ENCODE assay signal across 8 cellular contexts in the genomic region with DNA sequence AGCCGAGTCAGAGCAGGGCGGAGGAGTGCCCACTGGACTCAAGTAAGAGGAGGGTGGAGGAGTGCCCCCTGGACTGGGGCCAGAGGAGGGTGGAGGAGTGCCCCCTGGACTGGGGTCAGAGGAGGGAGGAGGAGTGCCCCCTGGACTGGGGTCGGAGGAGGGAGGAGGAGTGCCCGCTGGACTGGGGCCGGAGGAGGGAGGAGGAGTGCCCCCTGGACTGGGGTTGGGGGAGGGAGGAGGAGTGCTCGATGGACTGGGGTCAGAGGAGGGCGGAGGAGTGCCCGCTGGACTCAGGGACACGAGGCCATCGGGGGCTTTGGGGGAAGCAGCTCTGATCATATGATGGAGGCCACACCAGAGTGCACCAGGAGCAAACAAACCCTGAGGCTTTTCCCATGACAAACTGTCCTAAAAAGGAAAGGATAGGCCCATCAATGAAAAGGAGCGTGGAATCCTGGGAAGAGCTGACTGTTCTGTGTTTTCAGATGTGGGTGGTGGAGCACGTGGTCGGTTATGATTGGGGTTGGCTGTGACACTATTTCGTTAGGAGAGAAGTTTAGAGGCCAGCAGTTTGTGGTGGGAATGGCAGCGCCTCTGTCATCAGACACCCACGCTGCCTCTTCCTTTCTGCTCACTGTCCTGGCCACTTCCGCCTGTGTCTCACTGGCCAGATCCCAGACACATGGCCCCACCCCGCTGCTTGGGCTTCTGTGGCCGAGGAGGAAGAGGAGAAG. TPM values are rescaled to one million over a fixed set of nuclear protein-coding genes. Genes with fewer than 3 reads are reported as not detected.
DNase-seq lines count a peak whose midpoint lies in the region; ATAC-seq and TF ChIP-seq lines count a peak whose summit lies in the region.

No MANE protein-coding gene starts in this region.

- H3K27me3 ChIP-seq in hepatocyte = no peaks in the 10 kb centered on the region

- no peak overlapping the region for H3K4me3 ChIP-seq in hepatocyte

- no peaks in the 10 kb centered on the region for H4K20me1 ChIP-seq in hepatocyte (ENCODE audit: insufficient read depth, poor library complexity, severe bottlenecking)

- H3K4me1 Mint-ChIP-seq in activated T-helper 17 cell treated with anti-CD3 and anti-CD28 coated beads, Interleukin-2, amount 50 U/mL, for 72 hours = peaks cover 10% of the 10 kb centered on the region

- H3K36me3 ChIP-seq in hepatocyte (replicated peaks; ENCODE audit: insufficient read depth, low read depth) = no peaks in the 10 kb centered on the region

- 79% methylated on average over 11 of the region's 19 CpGs for WGBS in hepatocyte (ENCODE audit: low lambda C conversion rate, missing lambda C conversion rate)

- H3K4me1 ChIP-seq in hepatocyte (ENCODE audit: insufficient read depth) = peaks cover 2% of the 10 kb centered on the region

- no peak overlapping the region for H2AFZ ChIP-seq in hepatocyte

- peak; percentile 45 for DNase-seq in activated CD4-positive, alpha-beta T cell treated with anti-CD3 and anti-CD28 coated beads for 48 hours
- no peak for DNase-seq in activated CD4-positive, alpha-beta T cell treated with anti-CD3 and anti-CD28 coated beads for 1 hour
- peak; percentile 75 for DNase-seq in left kidney (ENCODE audit: low read depth, low spot score)
- peak in 34 of 49 donors; percentile 6 to 75 (median 38) for DNase-seq in substantia nigra (lab: John Stamatoyannopoulos, UW)
- DNase-seq in retina = no peak
- no peak for DNase-seq in dedifferentiated amniotic fluid mesenchymal stem cell (ENCODE audit: extremely low spot score)
- DNase-seq in hepatocyte (ENCODE audit: low spot score) = no peak

- no peaks in the 10 kb centered on the region for H3K9me3 ChIP-seq in hepatocyte (ENCODE audit: low read depth)

- no peaks in the 10 kb centered on the region for H3K36me3 Mint-ChIP-seq in activated T-helper 17 cell treated with anti-CD3 and anti-CD28 coated beads, Interleukin-2, amount 50 U/mL, for 72 hours (ENCODE audit: low read depth)

- H3K4me2 ChIP-seq in hepatocyte = no peak overlapping the region

- peak; percentile 91 for ATAC-seq in activated T-helper 17 cell treated with anti-CD3 and anti-CD28 coated beads, Interleukin-2, amount 50 U/mL, for 72 hours (replicated peaks)

- H3K27me3 Mint-ChIP-seq in activated T-helper 17 cell treated with anti-CD3 and anti-CD28 coated beads, Interleukin-2, amount 50 U/mL, for 72 hours = no peaks in the 10 kb centered on the region

- no peaks in the 10 kb centered on the region for H3K9me2 ChIP-seq in hepatocyte (replicated peaks; ENCODE audit: insufficient read depth)

- peak overlapping the region; percentile 53 for H3K4me3 Mint-ChIP-seq in activated T-helper 17 cell treated with anti-CD3 and anti-CD28 coated beads, Interleukin-2, amount 50 U/mL, for 72 hours

- H3K27ac ChIP-seq in substantia nigra (ENCODE audit: low read depth, low read length, poor library complexity, severe bottlenecking) (no peak overlapping the region), hepatocyte (no peak overlapping the region)

- no peaks in the 10 kb centered on the region for H3K9me3 Mint-ChIP-seq in activated T-helper 17 cell treated with anti-CD3 and anti-CD28 coated beads, Interleukin-2, amount 50 U/mL, for 72 hours

- H3K79me2 ChIP-seq in hepatocyte = no peaks in the 10 kb centered on the region

- peak overlapping the region; percentile 86 for H3K27ac Mint-ChIP-seq in activated T-helper 17 cell treated with anti-CD3 and anti-CD28 coated beads, Interleukin-2, amount 50 U/mL, for 72 hours

- TF ChIP-seq CTCF in hepatocyte (IDR thresholded peaks at IDR 0.05; ENCODE audit: poor library complexity) = no peak

RNA-seq across cellular contexts. Expression of a gene that starts 24.5 kb away (rescaled TPM):
- 100 to 1,000 TPM in 1 of 2 donors, 10 to 100 TPM in 1; 57.9 to 139 TPM for total RNA-seq in activated T-helper 17 cell treated with anti-CD3 and anti-CD28 coated beads, Interleukin-2, amount 50 U/mL, for 72 hours
- 13.8 and 22.5 TPM in 2 replicates for total RNA-seq in hepatocyte
- polyA plus RNA-seq in hepatocyte = 37.4 and 39.1 TPM in 2 replicates

Comparison
In these comparisons a context has a peak if more than half of its experiments do, and no peak if none do; other contexts are left out.
1. DNase-seq: peak in activated CD4-positive, alpha-beta T cell treated with anti-CD3 and anti-CD28 coated beads for 48 hours (single experiment), left kidney (single experiment) and substantia nigra (34 of 49); none in activated CD4-positive, alpha-beta T cell treated with anti-CD3 and anti-CD28 coated beads for 1 hour (single experiment), retina (single experiment), dedifferentiated amniotic fluid mesenchymal stem cell (single experiment) and hepatocyte (single experiment).